ENCODE assay signal across 1 cellular context in the genomic region with DNA sequence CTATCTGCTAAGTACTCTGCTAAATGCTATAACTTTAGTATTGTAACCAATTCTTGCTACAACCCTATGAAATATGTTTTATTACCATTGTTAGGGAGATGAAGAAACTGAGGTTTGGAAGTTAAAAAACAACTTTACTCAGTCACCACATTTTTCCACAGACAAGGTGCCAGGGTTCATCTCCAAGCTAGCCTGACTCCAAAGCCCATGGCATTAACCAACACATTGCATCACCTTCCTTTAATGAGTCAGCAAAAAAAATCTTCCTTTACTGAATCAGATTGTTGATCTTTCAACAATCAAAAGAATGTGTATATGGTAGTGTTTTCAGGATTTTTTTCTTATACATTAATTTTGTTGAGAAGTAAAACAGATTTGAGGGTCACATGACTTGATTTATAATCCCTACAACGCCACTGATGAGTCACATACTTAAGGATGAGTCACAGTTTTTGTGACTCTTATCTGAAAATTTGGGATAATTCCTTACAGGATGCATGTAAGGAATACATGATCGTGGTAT.
A peak's percentile ranks its signal among the peaks of the same experiment; 100 is the strongest.
TF ChIP-seq lines count a peak whose summit lies in the region.

No MANE protein-coding gene starts in this region.

TF ChIP-seq in K562, 482 proteins besides CTCF, POLR2A, EP300 and RAD21 (continued from another document and continues in another):
- TF ChIP-seq FOXP4 (CRISPR knock-in tag; IDR thresholded peaks at IDR 0.05; ENCODE audit: borderline replicate concordance) = no peak
- 0 out of 4 replicates have a peak, but pooled peaks of 1 of the 2 experiments have one; percentile 21 for TF ChIP-seq TBL1XR1 (IDR thresholded peaks at IDR 0.05; ENCODE audit: low read length in 2 of 2)
- peak; percentile 92 for TF ChIP-seq ATF4 (CRISPR knock-in tag; IDR thresholded peaks at IDR 0.05)
- TF ChIP-seq ZBTB26 (CRISPR knock-in tag; IDR thresholded peaks at IDR 0.05) = no peak
- TF ChIP-seq, protein P1, sequence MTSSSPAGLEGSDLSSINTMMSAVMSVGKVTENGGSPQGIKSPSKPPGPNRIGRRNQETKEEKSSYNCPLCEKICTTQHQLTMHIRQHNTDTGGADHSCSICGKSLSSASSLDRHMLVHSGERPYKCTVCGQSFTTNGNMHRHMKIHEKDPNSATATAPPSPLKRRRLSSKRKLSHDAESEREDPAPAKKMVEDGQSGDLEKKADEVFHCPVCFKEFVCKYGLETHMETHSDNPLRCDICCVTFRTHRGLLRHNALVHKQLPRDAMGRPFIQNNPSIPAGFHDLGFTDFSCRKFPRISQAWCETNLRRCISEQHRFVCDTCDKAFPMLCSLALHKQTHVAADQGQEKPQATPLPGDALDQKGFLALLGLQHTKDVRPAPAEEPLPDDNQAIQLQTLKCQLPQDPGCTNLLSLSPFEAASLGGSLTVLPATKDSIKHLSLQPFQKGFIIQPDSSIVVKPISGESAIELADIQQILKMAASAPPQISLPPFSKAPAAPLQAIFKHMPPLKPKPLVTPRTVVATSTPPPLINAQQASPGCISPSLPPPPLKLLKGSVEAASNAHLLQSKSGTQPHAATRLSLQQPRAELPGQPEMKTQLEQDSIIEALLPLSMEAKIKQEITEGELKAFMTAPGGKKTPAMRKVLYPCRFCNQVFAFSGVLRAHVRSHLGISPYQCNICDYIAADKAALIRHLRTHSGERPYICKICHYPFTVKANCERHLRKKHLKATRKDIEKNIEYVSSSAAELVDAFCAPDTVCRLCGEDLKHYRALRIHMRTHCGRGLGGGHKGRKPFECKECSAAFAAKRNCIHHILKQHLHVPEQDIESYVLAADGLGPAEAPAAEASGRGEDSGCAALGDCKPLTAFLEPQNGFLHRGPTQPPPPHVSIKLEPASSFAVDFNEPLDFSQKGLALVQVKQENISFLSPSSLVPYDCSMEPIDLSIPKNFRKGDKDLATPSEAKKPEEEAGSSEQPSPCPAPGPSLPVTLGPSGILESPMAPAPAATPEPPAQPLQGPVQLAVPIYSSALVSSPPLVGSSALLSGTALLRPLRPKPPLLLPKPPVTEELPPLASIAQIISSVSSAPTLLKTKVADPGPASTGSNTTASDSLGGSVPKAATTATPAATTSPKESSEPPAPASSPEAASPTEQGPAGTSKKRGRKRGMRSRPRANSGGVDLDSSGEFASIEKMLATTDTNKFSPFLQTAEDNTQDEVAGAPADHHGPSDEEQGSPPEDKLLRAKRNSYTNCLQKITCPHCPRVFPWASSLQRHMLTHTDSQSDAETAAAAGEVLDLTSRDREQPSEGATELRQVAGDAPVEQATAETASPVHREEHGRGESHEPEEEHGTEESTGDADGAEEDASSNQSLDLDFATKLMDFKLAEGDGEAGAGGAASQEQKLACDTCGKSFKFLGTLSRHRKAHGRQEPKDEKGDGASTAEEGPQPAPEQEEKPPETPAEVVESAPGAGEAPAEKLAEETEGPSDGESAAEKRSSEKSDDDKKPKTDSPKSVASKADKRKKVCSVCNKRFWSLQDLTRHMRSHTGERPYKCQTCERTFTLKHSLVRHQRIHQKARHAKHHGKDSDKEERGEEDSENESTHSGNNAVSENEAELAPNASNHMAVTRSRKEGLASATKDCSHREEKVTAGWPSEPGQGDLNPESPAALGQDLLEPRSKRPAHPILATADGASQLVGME (CRISPR knock-in tag; IDR thresholded peaks at IDR 0.05) = no peak
- TF ChIP-seq KLF13 (tag; IDR thresholded peaks at IDR 0.05; ENCODE audit: borderline replicate concordance, low read depth) = no peak; the same call in 1 of the 2 replicates
- no peak for TF ChIP-seq ZNF282 (CRISPR knock-in tag; IDR thresholded peaks at IDR 0.05)
- TF ChIP-seq TEAD1 (CRISPR knock-in tag; IDR thresholded peaks at IDR 0.05) = peak in 1 of 2 experiments; percentile 14; a peak in 1 of 4 replicates
- no peak for TF ChIP-seq HNRNPL (IDR thresholded peaks at IDR 0.05; ENCODE audit: low read depth, low read length)
- no peak for TF ChIP-seq HEY1 (CRISPR knock-in tag; IDR thresholded peaks at IDR 0.05; ENCODE audit: borderline replicate concordance)
- no peak for TF ChIP-seq ZC3H8 (IDR thresholded peaks at IDR 0.05)
- no peak; the same call in 1 of the 2 replicates for TF ChIP-seq ZNF444 (CRISPR knock-in tag; IDR thresholded peaks at IDR 0.05)
- no peak for TF ChIP-seq ZNF274 (IDR thresholded peaks at IDR 0.05; ENCODE audit: borderline replicate concordance, low read depth, low read length)
- TF ChIP-seq HDAC6 (IDR thresholded peaks at IDR 0.05; ENCODE audit: low read depth, low read length) = no peak
- TF ChIP-seq ZNF280B (CRISPR knock-in tag; IDR thresholded peaks at IDR 0.05) = no peak
- peak; percentile 81 for TF ChIP-seq PKNOX1 (IDR thresholded peaks at IDR 0.05)
- no peak for TF ChIP-seq SPI1 (IDR thresholded peaks at IDR 0.05; ENCODE audit: borderline replicate concordance, low read depth, low read length)
- TF ChIP-seq JUNB (CRISPR knock-in tag; conservative IDR thresholded peaks at IDR 0.05) = peak; percentile 97
- TF ChIP-seq EHMT2 (IDR thresholded peaks at IDR 0.05) = peak; percentile 38; the same call in 1 of the 2 replicates
- TF ChIP-seq RBM34 (IDR thresholded peaks at IDR 0.05; ENCODE audit: borderline replicate concordance, insufficient read depth, low read length) = no peak
- peak; percentile 18; the same call in 1 of the 2 replicates for TF ChIP-seq ZNF354B (CRISPR knock-in tag; IDR thresholded peaks at IDR 0.05)
- TF ChIP-seq EGR1 (conservative IDR thresholded peaks at IDR 0.05) = no peak
- no peak for TF ChIP-seq CHD1 (IDR thresholded peaks at IDR 0.05; ENCODE audit: low read length)
- TF ChIP-seq ZNF41 (CRISPR knock-in tag; conservative IDR thresholded peaks at IDR 0.05) = peak; percentile 26; the same call in 1 of the 2 replicates
- no peak for TF ChIP-seq NFATC3 (IDR thresholded peaks at IDR 0.05)
- TF ChIP-seq, protein P2, sequence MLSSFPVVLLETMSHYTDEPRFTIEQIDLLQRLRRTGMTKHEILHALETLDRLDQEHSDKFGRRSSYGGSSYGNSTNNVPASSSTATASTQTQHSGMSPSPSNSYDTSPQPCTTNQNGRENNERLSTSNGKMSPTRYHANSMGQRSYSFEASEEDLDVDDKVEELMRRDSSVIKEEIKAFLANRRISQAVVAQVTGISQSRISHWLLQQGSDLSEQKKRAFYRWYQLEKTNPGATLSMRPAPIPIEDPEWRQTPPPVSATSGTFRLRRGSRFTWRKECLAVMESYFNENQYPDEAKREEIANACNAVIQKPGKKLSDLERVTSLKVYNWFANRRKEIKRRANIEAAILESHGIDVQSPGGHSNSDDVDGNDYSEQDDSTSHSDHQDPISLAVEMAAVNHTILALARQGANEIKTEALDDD (IDR thresholded peaks at IDR 0.05) = peak; percentile 46; the same call in 1 of the 2 replicates
- no peak for TF ChIP-seq GTF2E2 (tag; IDR thresholded peaks at IDR 0.05)
- no peak for TF ChIP-seq ZFX (CRISPR knock-in tag; IDR thresholded peaks at IDR 0.05)
- no peak for TF ChIP-seq E2F3 (CRISPR knock-in tag; IDR thresholded peaks at IDR 0.05)
- TF ChIP-seq ZSCAN29 (IDR thresholded peaks at IDR 0.05) = no peak
- no peak for TF ChIP-seq WHSC1 (IDR thresholded peaks at IDR 0.05; ENCODE audit: low read length)
- peak; percentile 71 for TF ChIP-seq FOXJ2 (tag; IDR thresholded peaks at IDR 0.05)
- no peak; the same call in 1 of the 2 replicates for TF ChIP-seq ZNF324 (CRISPR knock-in tag; IDR thresholded peaks at IDR 0.05)
- TF ChIP-seq ARID2 (IDR thresholded peaks at IDR 0.05) = no peak
- 0 out of 2 replicates have a peak, but pooled peaks have one; percentile 54 for TF ChIP-seq TCFL5 (CRISPR knock-in tag; conservative IDR thresholded peaks at IDR 0.05)
- no peak for TF ChIP-seq SNIP1 (IDR thresholded peaks at IDR 0.05; ENCODE audit: low read depth)
- TF ChIP-seq ZNF232 (CRISPR knock-in tag; IDR thresholded peaks at IDR 0.05) = no peak
- TF ChIP-seq TGIF2 (CRISPR knock-in tag; IDR thresholded peaks at IDR 0.05) = no peak
- no peak for TF ChIP-seq U2AF2 (optimal IDR thresholded peaks at IDR 0.05; ENCODE audit: low read depth, low read length)
- TF ChIP-seq, protein P3, sequence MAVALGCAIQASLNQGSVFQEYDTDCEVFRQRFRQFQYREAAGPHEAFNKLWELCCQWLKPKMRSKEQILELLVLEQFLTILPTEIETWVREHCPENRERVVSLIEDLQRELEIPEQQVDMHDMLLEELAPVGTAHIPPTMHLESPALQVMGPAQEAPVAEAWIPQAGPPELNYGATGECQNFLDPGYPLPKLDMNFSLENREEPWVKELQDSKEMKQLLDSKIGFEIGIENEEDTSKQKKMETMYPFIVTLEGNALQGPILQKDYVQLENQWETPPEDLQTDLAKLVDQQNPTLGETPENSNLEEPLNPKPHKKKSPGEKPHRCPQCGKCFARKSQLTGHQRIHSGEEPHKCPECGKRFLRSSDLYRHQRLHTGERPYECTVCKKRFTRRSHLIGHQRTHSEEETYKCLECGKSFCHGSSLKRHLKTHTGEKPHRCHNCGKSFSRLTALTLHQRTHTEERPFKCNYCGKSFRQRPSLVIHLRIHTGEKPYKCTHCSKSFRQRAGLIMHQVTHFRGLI (CRISPR knock-in tag; IDR thresholded peaks at IDR 0.05) = peak; percentile 34
- no peak for TF ChIP-seq RBBP5 (IDR thresholded peaks at IDR 0.05; ENCODE audit: borderline replicate concordance, insufficient read depth, low read length, poor library complexity, severe bottlenecking)
- peak; percentile 99 for TF ChIP-seq MAFG (tag; conservative IDR thresholded peaks at IDR 0.05)
- TF ChIP-seq HNRNPH1 (optimal IDR thresholded peaks at IDR 0.05; ENCODE audit: low read depth, low read length) = no peak
- TF ChIP-seq, protein P4, sequence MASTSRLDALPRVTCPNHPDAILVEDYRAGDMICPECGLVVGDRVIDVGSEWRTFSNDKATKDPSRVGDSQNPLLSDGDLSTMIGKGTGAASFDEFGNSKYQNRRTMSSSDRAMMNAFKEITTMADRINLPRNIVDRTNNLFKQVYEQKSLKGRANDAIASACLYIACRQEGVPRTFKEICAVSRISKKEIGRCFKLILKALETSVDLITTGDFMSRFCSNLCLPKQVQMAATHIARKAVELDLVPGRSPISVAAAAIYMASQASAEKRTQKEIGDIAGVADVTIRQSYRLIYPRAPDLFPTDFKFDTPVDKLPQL (IDR thresholded peaks at IDR 0.05; ENCODE audit: extremely low read depth, insufficient read length) = no peak
- TF ChIP-seq MLX (CRISPR knock-in tag; conservative IDR thresholded peaks at IDR 0.05) = no peak
- no peak for TF ChIP-seq L3MBTL2 (IDR thresholded peaks at IDR 0.05)
